Comparison of ENCODE assay signal across 9 cellular contexts in genomic region chr6:107713214-107713962, GRCh38.
DNase-seq lines count a peak whose midpoint lies in the region; ATAC-seq and TF ChIP-seq lines count a peak whose summit lies in the region.
"Had no signal": no experiment of that assay in that cellular context is flagged by ENCODE, and none has a peak within 500 bp of the region (broad histone marks: within the 10 kb centered on the region; RNA-seq: fewer than 3 reads in every experiment).

No MANE protein-coding gene starts in this region.

- DNase-seq in RWPE2 (ENCODE audit: low spot score) (no peak), retinal pigment epithelial cell (ENCODE audit: low read depth) (no peak), NCI-H1105 (lab: John Stamatoyannopoulos, UW) (no peak)

- no peaks in the 10 kb centered on the region for H3K9me3 ChIP-seq in RWPE2 (ENCODE audit: severe bottlenecking)
- no peaks in the 10 kb centered on the region for H3K9me3 ChIP-seq in duodenal mucosa (ENCODE audit: control insufficient read depth in 1 of 2, low read length in 2 of 2)

- H3K4me1 ChIP-seq in RWPE2 (ENCODE audit: insufficient read depth, poor library complexity, severe bottlenecking) (peaks cover 3% of the 10 kb centered on the region), duodenal mucosa (ENCODE audit: control insufficient read depth in 1 of 2, insufficient read depth in 2 of 2, low read length in 2 of 2) (peaks cover 18 to 19% of the 10 kb centered on the region in 2 donors)

- H3K27ac ChIP-seq in RWPE2 (ENCODE audit: poor library complexity, severe bottlenecking) (no peak overlapping the region), duodenal mucosa (ENCODE audit: low read depth, low read length) (no peak overlapping the region)
- H3K27ac ChIP-seq: SK-N-MC had no signal

- no peak overlapping the region for H3K9ac ChIP-seq in duodenal mucosa (ENCODE audit: low read depth in 1 of 2, low read length in 2 of 2)

- no peaks in the 10 kb centered on the region for H3K27me3 ChIP-seq in RWPE2 (ENCODE audit: insufficient read depth, poor library complexity, severe bottlenecking)
- no peaks in the 10 kb centered on the region for H3K27me3 ChIP-seq in duodenal mucosa (ENCODE audit: control insufficient read depth in 1 of 2, insufficient read depth in 2 of 2, low read length in 2 of 2)

- peak; percentile 38 for ATAC-seq in GM18868 (IDR thresholded peaks at IDR 0.05; ENCODE audit: unreplicated experiment)
- peak; percentile 7; the same call in 2 of the 3 replicates for ATAC-seq in RWPE2 (ENCODE audit: low read depth)
- no peak for ATAC-seq in GM18907 (IDR thresholded peaks at IDR 0.05; ENCODE audit: unreplicated experiment)
- no peak for ATAC-seq in HG02840 (IDR thresholded peaks at IDR 0.05; ENCODE audit: low FRiP score, unreplicated experiment)
- no peak for ATAC-seq in HG03442 (IDR thresholded peaks at IDR 0.05; ENCODE audit: unreplicated experiment)

- H3K4me3 ChIP-seq in RWPE2 (ENCODE audit: severe bottlenecking) (no peak overlapping the region), duodenal mucosa (ENCODE audit: low read depth in 1 of 2, low read length in 2 of 2) (peak overlapping the region; percentile 11 to 26), retinal pigment epithelial cell (ENCODE audit: low read length) (peak overlapping the region; percentile 15)
- H3K4me3 ChIP-seq: SK-N-MC had no signal

- H3K36me3 ChIP-seq in RWPE2 (ENCODE audit: low read depth) = no peaks in the 10 kb centered on the region
- H3K36me3 ChIP-seq in duodenal mucosa (ENCODE audit: control insufficient read depth in 1 of 2, insufficient read depth in 2 of 2, low read length in 2 of 2) = peaks cover 0 to 3% of the 10 kb centered on the region in 2 donors

- TF ChIP-seq CTCF in RWPE2 (IDR thresholded peaks at IDR 0.05; ENCODE audit: poor library complexity, severe bottlenecking) = no peak
- TF ChIP-seq CTCF in retinal pigment epithelial cell (conservative IDR thresholded peaks at IDR 0.05; ENCODE audit: low read depth, low read length) = no peak

Comparison
In these comparisons a context has a peak if more than half of its experiments do, and no peak if none do; other contexts are left out.
1. ATAC-seq: peak in GM18868 (single experiment) and RWPE2 (single experiment); none in GM18907 (single experiment), HG02840 (single experiment) and HG03442 (single experiment).